In the genomic region with DNA sequence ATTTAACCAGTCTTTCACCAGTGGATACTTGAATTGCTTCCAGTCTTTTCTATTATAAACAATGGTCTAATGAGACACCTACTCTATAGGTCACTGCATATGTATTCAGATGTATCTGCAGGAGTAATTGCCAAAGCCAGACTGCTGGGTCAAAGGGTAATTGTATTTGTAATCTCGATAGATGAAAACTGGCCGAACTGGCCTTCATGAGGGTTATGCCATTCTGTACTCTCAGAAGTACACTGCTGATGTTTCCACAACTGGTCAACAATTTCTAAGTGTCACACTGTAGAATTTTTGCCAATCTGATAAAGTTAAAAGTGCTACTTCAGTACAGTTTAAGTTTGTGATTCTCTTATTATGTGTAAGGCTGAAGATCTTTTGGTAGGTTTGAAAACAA, we compare ENCODE assay signal across 24 cellular contexts.
"Had no signal": no experiment of that assay in that cellular context is flagged by ENCODE, and none has a peak within 500 bp of the region (broad histone marks: within the 10 kb centered on the region; RNA-seq: fewer than 3 reads in every experiment).

No MANE protein-coding gene starts in this region.

- DNase-seq: activated CD4-positive, alpha-beta memory T cell treated with anti-CD3 and anti-CD28 coated beads, Interleukin-2, amount 10 ng/mL, durations not matched to agents 7 days and 5 days; activated CD4-positive, alpha-beta T cell treated with anti-CD3 and anti-CD28 coated beads, Interleukin-2, amount 10 ng/mL, durations not matched to agents 24 days and 14 days; activated effector memory CD4-positive, alpha-beta T cell treated with Interleukin-2 at 50 U/mL for 16 hours; activated naive CD4-positive, alpha-beta T cell treated with anti-CD3 and anti-CD28 coated beads for 36 hours; activated naive CD8-positive, alpha-beta T cell treated with anti-CD3 and anti-CD28 coated beads, Interleukin-2, amount 10 ng/mL, durations not matched to agents 7 days and 5 days; activated T-cell treated with anti-CD3 and anti-CD28 coated beads, Interleukin-2, amount 50 U/mL, for 72 hours; amniotic stem cell; colonic mucosa; dorsolateral prefrontal cortex; effector memory CD8-positive, alpha-beta T cell; hippocampal formation; naive thymus-derived CD8-positive, alpha-beta T cell; right cardiac atrium; stimulated activated CD4-positive, alpha-beta T cell treated with anti-CD3 and anti-CD28 coated beads, Interleukin-12 subunit alpha, Interleukin-12 subunit beta, amount 100 ng/mL, for 4 hours; stomach; T-cell had no signal

- H3K27ac ChIP-seq: breast epithelium, colonic mucosa, stomach, suprapubic skin, VCaP had no signal

- H3K9me3 Mint-ChIP-seq: activated CD4-positive, alpha-beta memory T cell treated with anti-CD3 and anti-CD28 coated beads, Interleukin-2, amount 10 ng/mL, durations not matched to agents 7 days and 5 days; activated naive CD4-positive, alpha-beta T cell treated with anti-CD3 and anti-CD28 coated beads for 36 hours; activated naive CD8-positive, alpha-beta T cell treated with anti-CD3 and anti-CD28 coated beads, Interleukin-2, amount 10 ng/mL, durations not matched to agents 7 days and 5 days; activated T-cell treated with anti-CD3 and anti-CD28 coated beads, Interleukin-2, amount 50 U/mL, for 72 hours; effector memory CD8-positive, alpha-beta T cell; mesothelial cell of epicardium; naive thymus-derived CD8-positive, alpha-beta T cell; T-cell; T-helper 2 cell treated with Interferon-gamma antibody and Interleukin-4, amounts not matched to agents 5 μg/mL and 100 μg/mL, for 36 hours; type B pancreatic cell had no signal

- H3K27me3 Mint-ChIP-seq: activated CD4-positive, alpha-beta memory T cell treated with anti-CD3 and anti-CD28 coated beads, Interleukin-2, amount 10 ng/mL, durations not matched to agents 7 days and 5 days; activated CD4-positive, alpha-beta T cell treated with anti-CD3 and anti-CD28 coated beads, Interleukin-2, amount 10 ng/mL, durations not matched to agents 24 days and 14 days; activated naive CD8-positive, alpha-beta T cell treated with anti-CD3 and anti-CD28 coated beads, Interleukin-2, amount 10 ng/mL, durations not matched to agents 7 days and 5 days; effector memory CD8-positive, alpha-beta T cell; naive thymus-derived CD8-positive, alpha-beta T cell; T-cell; type B pancreatic cell had no signal

- H3K4me3 ChIP-seq: breast epithelium, colonic mucosa, dorsolateral prefrontal cortex, stomach, suprapubic skin had no signal

- H3K27me3 ChIP-seq: breast epithelium, colonic mucosa, dorsolateral prefrontal cortex, stomach, suprapubic skin had no signal

- H3K9me3 ChIP-seq: breast epithelium, colonic mucosa, stomach, suprapubic skin had no signal

- ATAC-seq: activated CD4-positive, CD25-positive, alpha-beta regulatory T cell treated with anti-CD3 and anti-CD28 coated beads, Interleukin-2, amount 50 U/mL, for 24 hours; activated T-cell treated with anti-CD3 and anti-CD28 coated beads, Interleukin-2, amount 50 U/mL, for 72 hours; effector memory CD8-positive, alpha-beta T cell; esophagus mucosa; naive thymus-derived CD8-positive, alpha-beta T cell; right cardiac atrium; T-cell had no signal

- H3K36me3 ChIP-seq: breast epithelium, colonic mucosa, stomach, suprapubic skin had no signal

- H3K36me3 Mint-ChIP-seq: activated naive CD8-positive, alpha-beta T cell treated with anti-CD3 and anti-CD28 coated beads, Interleukin-2, amount 10 ng/mL, durations not matched to agents 7 days and 5 days; mesothelial cell of epicardium; naive thymus-derived CD8-positive, alpha-beta T cell; type B pancreatic cell had no signal

- H3K4me3 Mint-ChIP-seq: activated CD4-positive, alpha-beta memory T cell treated with anti-CD3 and anti-CD28 coated beads, Interleukin-2, amount 10 ng/mL, durations not matched to agents 7 days and 5 days; activated CD4-positive, alpha-beta T cell treated with anti-CD3 and anti-CD28 coated beads, Interleukin-2, amount 10 ng/mL, durations not matched to agents 24 days and 14 days; activated naive CD4-positive, alpha-beta T cell treated with anti-CD3 and anti-CD28 coated beads for 36 hours; activated naive CD8-positive, alpha-beta T cell treated with anti-CD3 and anti-CD28 coated beads, Interleukin-2, amount 10 ng/mL, durations not matched to agents 7 days and 5 days; activated T-cell treated with anti-CD3 and anti-CD28 coated beads, Interleukin-2, amount 50 U/mL, for 72 hours; effector memory CD8-positive, alpha-beta T cell; mesothelial cell of epicardium; naive thymus-derived CD8-positive, alpha-beta T cell; T-cell; T-helper 2 cell treated with Interferon-gamma antibody and Interleukin-4, amounts not matched to agents 5 μg/mL and 100 μg/mL, for 36 hours; type B pancreatic cell had no signal

- H3K27ac Mint-ChIP-seq: activated CD4-positive, alpha-beta memory T cell treated with anti-CD3 and anti-CD28 coated beads, Interleukin-2, amount 10 ng/mL, durations not matched to agents 7 days and 5 days; activated CD4-positive, alpha-beta T cell treated with anti-CD3 and anti-CD28 coated beads, Interleukin-2, amount 10 ng/mL, durations not matched to agents 24 days and 14 days; activated naive CD4-positive, alpha-beta T cell treated with anti-CD3 and anti-CD28 coated beads for 36 hours; activated naive CD8-positive, alpha-beta T cell treated with anti-CD3 and anti-CD28 coated beads, Interleukin-2, amount 10 ng/mL, durations not matched to agents 7 days and 5 days; activated T-cell treated with anti-CD3 and anti-CD28 coated beads, Interleukin-2, amount 50 U/mL, for 72 hours; mesothelial cell of epicardium; naive thymus-derived CD8-positive, alpha-beta T cell; T-cell; T-helper 2 cell treated with Interferon-gamma antibody and Interleukin-4, amounts not matched to agents 5 μg/mL and 100 μg/mL, for 36 hours; type B pancreatic cell had no signal

- H3K4me1 ChIP-seq: breast epithelium, colonic mucosa had no signal
